In the genomic region with DNA sequence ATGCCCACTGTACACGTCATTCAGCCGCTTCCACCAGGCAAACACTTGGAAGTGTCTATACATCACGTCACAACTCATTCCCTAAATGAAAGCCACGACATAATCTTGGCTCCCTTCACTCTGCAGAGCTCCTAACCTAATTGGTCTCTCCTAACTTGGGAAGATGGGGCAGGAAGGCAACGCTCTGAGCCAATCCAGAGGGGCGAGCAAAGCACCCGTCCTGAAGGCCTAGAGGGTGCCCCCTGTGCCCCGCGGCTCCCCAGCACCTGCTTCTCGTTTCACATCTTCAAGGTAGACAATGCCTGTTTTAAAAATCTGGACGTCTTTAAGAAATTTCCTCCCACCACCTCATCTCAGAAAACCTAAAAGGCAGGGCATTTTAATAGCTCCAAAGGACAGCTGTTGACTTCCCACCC, we compare ENCODE assay signal across 8 cellular contexts. TPM values are rescaled to one million over a fixed set of nuclear protein-coding genes. Genes with fewer than 3 reads are reported as not detected.
A peak's percentile ranks its signal among the peaks of the same experiment; 100 is the strongest.
DNase-seq lines count a peak whose midpoint lies in the region; ATAC-seq and TF ChIP-seq lines count a peak whose summit lies in the region.

No MANE protein-coding gene starts in this region.

- intact Hi-C loops in vagina (cut with DNase I), result no loop called here

- H4K20me1 ChIP-seq in Loucy (ENCODE audit: insufficient read depth, low read length, poor library complexity, severe bottlenecking), result peaks cover 44% of the 10 kb centered on the region

- H3K4me2 ChIP-seq in Loucy (ENCODE audit: low read depth, low read length, poor library complexity, severe bottlenecking), result peak overlapping the region; percentile 93
- peak overlapping the region; percentile 95 for H3K4me2 ChIP-seq in mesenchymal stem cell (ENCODE audit: low read length, poor library complexity, severe bottlenecking)

- H2AK5ac ChIP-seq in mesenchymal stem cell (ENCODE audit: low read length, severe bottlenecking), result no peak overlapping the region

- no peak overlapping the region for H3K14ac ChIP-seq in mesenchymal stem cell (ENCODE audit: low read length in 2 of 2)

- H3K23ac ChIP-seq in mesenchymal stem cell (ENCODE audit: low read length in 2 of 2), result peak overlapping the region in 1 of 2 experiments; percentile 41

- WGBS in mesenchymal stem cell, result 28% methylated on average over 11 of the region's 11 CpGs

- no peaks in the 10 kb centered on the region for H3F3A ChIP-seq in Loucy (ENCODE audit: low read depth)

- no peaks in the 10 kb centered on the region for H3K9me2 ChIP-seq in Loucy (replicated peaks; ENCODE audit: low read depth, low read length)

- H4K8ac ChIP-seq in mesenchymal stem cell (ENCODE audit: low read length), result peak overlapping the region; percentile 47

- H3K4ac ChIP-seq in mesenchymal stem cell (ENCODE audit: low read depth in 1 of 2, low read length in 2 of 2), result peak overlapping the region in 1 of 2 experiments; percentile 4

- H3K4me3 ChIP-seq in Loucy (ENCODE audit: low read length, poor library complexity, severe bottlenecking), result peak overlapping the region; percentile 78
- H3K4me3 ChIP-seq in mesenchymal stem cell (ENCODE audit: insufficient read depth in 1 of 2, low read depth in 1 of 2, low read length in 2 of 2), result peak overlapping the region; percentile 69 to 94
- H3K4me3 ChIP-seq in vagina, result peak overlapping the region; percentile 83 to 89

- H3K79me1 ChIP-seq in mesenchymal stem cell (replicated peaks; ENCODE audit: low read length, poor library complexity, severe bottlenecking), result peaks cover 9% of the 10 kb centered on the region

- no peak overlapping the region for H3K18ac ChIP-seq in mesenchymal stem cell (ENCODE audit: low read depth in 1 of 2, low read length in 2 of 2)

- no peak overlapping the region for H2BK12ac ChIP-seq in mesenchymal stem cell (ENCODE audit: low read length in 2 of 2)

- H3K9me3 ChIP-seq in Loucy (ENCODE audit: insufficient read depth, low read depth, low read length), result no peaks in the 10 kb centered on the region
- no peaks in the 10 kb centered on the region for H3K9me3 ChIP-seq in mesenchymal stem cell (ENCODE audit: control insufficient read depth, low read length)
- no peaks in the 10 kb centered on the region for H3K9me3 ChIP-seq in vagina

- peaks cover 38% of the 10 kb centered on the region for H3K4me1 ChIP-seq in Loucy (ENCODE audit: insufficient read depth, low read length, poor library complexity, severe bottlenecking)
- H3K4me1 ChIP-seq in mesenchymal stem cell (ENCODE audit: control insufficient read depth, insufficient read depth, low read depth, low read length), result peaks cover 11% of the 10 kb centered on the region
- H3K4me1 ChIP-seq in vagina, result peaks cover 32% of the 10 kb centered on the region

- H3K36me3 ChIP-seq in Loucy (ENCODE audit: insufficient read depth, low read length) (peaks cover 16% of the 10 kb centered on the region), mesenchymal stem cell (ENCODE audit: control insufficient read depth in 1 of 2, insufficient read depth in 2 of 2, low read depth in 1 of 2, low read length in 2 of 2) (peaks cover 3 to 41% of the 10 kb centered on the region in 2 experiments), vagina (peaks cover 0 to 43% of the 10 kb centered on the region in 2 donors)

- H3K9ac ChIP-seq in Loucy (ENCODE audit: low read depth, low read length, poor library complexity, severe bottlenecking), result peak overlapping the region; percentile 83
- H3K9ac ChIP-seq in mesenchymal stem cell (ENCODE audit: low read length), result peak overlapping the region; percentile 94

- H3K79me2 ChIP-seq in Loucy (ENCODE audit: insufficient read depth, low read length), result peaks cover 55% of the 10 kb centered on the region

- no peak overlapping the region for H3K27ac ChIP-seq in mesenchymal stem cell (ENCODE audit: low read length, poor library complexity, severe bottlenecking)
- peak overlapping the region; percentile 33 for H3K27ac ChIP-seq in vagina

- H2BK15ac ChIP-seq in mesenchymal stem cell (ENCODE audit: low read depth, poor library complexity, severe bottlenecking), result peak overlapping the region; percentile 26

- TF ChIP-seq CTCF in Loucy (conservative IDR thresholded peaks at IDR 0.05; ENCODE audit: low read length), result no peak
- no peak for TF ChIP-seq CTCF in vagina (IDR thresholded peaks at IDR 0.05)

- H3K27me3 ChIP-seq in Loucy (ENCODE audit: insufficient read depth, low read length, poor library complexity, severe bottlenecking) (no peaks in the 10 kb centered on the region), mesenchymal stem cell (ENCODE audit: control insufficient read depth in 1 of 2, insufficient read depth in 1 of 2, low read length in 2 of 2) (peaks cover 10 to 27% of the 10 kb centered on the region in 2 experiments), vagina (no peaks in the 10 kb centered on the region)

- TF ChIP-seq POLR2A in vagina (IDR thresholded peaks at IDR 0.05), result no peak

- H2BK5ac ChIP-seq in mesenchymal stem cell (ENCODE audit: low read depth, low read length, poor library complexity, severe bottlenecking), result no peak overlapping the region

- H2AFZ ChIP-seq in Loucy (ENCODE audit: low read length) (no peak overlapping the region), mesenchymal stem cell (ENCODE audit: low read depth, low read length) (no peak overlapping the region)

- H4K91ac ChIP-seq in mesenchymal stem cell (ENCODE audit: low read length), result no peak overlapping the region

- DNase-seq in D341Med (ENCODE audit: low spot score) (peak; percentile 43), cerebellum (ENCODE audit: low spot score) (peak; percentile 13), mesenchymal stem cell (peak; percentile 22), vagina (ENCODE audit: extremely low spot score in 2 of 2) (no peak), inferior parietal cortex (ENCODE audit: extremely low spot score) (no peak)

- H2BK120ac ChIP-seq in mesenchymal stem cell (ENCODE audit: low read depth, low read length), result no peak overlapping the region

- no peak for ATAC-seq in HG03571 (IDR thresholded peaks at IDR 0.05; ENCODE audit: unreplicated experiment)
- ATAC-seq in GM18867 (IDR thresholded peaks at IDR 0.05; ENCODE audit: unreplicated experiment), result no peak

RNA-seq across cellular contexts. Expression of a gene that starts 1.0 kb away (rescaled TPM):
- total RNA-seq in cerebellum (29.6 TPM), vagina (28.5 TPM)
- polyA plus RNA-seq in mesenchymal stem cell (2013, experiment 1 of 2), result 47.4 TPM
- polyA plus RNA-seq in mesenchymal stem cell (2013, experiment 2 of 2), result 45.7 TPM

Comparison
In these comparisons a context has a peak if more than half of its experiments do, and no peak if none do; other contexts are left out.
1. DNase-seq: peak in D341Med (single experiment), cerebellum (single experiment) and mesenchymal stem cell (single experiment); none in vagina (0 of 2) and inferior parietal cortex (single experiment).
2. Peak in every context shown above with its lines, with median percentiles within 50 percentile points of each other: H3K4me3 ChIP-seq.